Comparison of ENCODE assay signal across 1 cellular context in the genomic region with DNA sequence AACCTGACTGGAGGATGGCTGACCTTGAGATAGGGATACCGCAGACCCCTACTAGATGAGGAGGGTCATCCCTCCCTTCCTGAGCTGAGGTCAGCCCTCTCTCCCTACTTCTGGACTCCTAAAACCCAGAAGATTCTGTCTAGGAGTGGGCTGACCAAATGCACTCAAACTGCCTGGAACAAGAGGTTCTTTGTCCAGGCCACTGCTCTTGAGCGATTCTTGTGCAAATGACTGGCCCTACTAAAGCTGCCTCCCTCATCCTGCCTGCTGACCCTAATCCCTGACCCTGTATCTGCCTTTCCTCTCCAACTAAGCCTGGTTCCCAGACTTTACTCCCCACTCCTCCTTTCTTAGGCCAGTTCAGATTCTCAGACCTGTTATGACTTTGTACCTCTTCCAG.
TF ChIP-seq lines count a peak whose summit lies in the region.

No MANE protein-coding gene starts in this region.

TF ChIP-seq in HepG2, 621 proteins besides CTCF, POLR2A, EP300 and RAD21 (continued from another document):
- TF ChIP-seq, protein P1, sequence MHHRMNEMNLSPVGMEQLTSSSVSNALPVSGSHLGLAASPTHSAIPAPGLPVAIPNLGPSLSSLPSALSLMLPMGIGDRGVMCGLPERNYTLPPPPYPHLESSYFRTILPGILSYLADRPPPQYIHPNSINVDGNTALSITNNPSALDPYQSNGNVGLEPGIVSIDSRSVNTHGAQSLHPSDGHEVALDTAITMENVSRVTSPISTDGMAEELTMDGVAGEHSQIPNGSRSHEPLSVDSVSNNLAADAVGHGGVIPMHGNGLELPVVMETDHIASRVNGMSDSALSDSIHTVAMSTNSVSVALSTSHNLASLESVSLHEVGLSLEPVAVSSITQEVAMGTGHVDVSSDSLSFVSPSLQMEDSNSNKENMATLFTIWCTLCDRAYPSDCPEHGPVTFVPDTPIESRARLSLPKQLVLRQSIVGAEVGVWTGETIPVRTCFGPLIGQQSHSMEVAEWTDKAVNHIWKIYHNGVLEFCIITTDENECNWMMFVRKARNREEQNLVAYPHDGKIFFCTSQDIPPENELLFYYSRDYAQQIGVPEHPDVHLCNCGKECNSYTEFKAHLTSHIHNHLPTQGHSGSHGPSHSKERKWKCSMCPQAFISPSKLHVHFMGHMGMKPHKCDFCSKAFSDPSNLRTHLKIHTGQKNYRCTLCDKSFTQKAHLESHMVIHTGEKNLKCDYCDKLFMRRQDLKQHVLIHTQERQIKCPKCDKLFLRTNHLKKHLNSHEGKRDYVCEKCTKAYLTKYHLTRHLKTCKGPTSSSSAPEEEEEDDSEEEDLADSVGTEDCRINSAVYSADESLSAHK (CRISPR knock-in tag; IDR thresholded peaks at IDR 0.05; ENCODE audit: borderline replicate concordance) = no peak
- no peak for TF ChIP-seq IKZF4 (CRISPR knock-in tag; IDR thresholded peaks at IDR 0.05; ENCODE audit: borderline replicate concordance, low read depth, not compliant biosample characterization)
- no peak for TF ChIP-seq ZNF552 (CRISPR knock-in tag; IDR thresholded peaks at IDR 0.05; ENCODE audit: borderline replicate concordance)
TF ChIP-seq in HepG2: peak in this region for 0.
